19 cellular contexts compared by ENCODE assay signal in genomic region chr11:22707119-22707899, GRCh38.
"Had no signal": no experiment of that assay in that cellular context is flagged by ENCODE, and none has a peak within 500 bp of the region (broad histone marks: within the 10 kb centered on the region; RNA-seq: fewer than 3 reads in every experiment).

No MANE protein-coding gene starts in this region.

- H3K27ac Mint-ChIP-seq: activated naive CD4-positive, alpha-beta T cell treated with anti-CD3 and anti-CD28 coated beads for 36 hours; memory B cell; naive thymus-derived CD4-positive, alpha-beta T cell; stimulated activated naive B cell treated with anti-CD40 and anti-IgM and Interleukin-4, amounts not matched to agents 10 μg/mL and 1 μg/mL and 100 μg/mL, for 72 hours; WTC11 had no signal

- H3K9me3 Mint-ChIP-seq: activated naive CD4-positive, alpha-beta T cell treated with anti-CD3 and anti-CD28 coated beads for 36 hours; activated T-cell treated with anti-CD3 and anti-CD28 coated beads, Interleukin-2, amount 50 U/mL, for 4 hours had no signal

- H3K27ac ChIP-seq: gastrocnemius medialis, sigmoid colon, transverse colon, vagina had no signal

- DNase-seq: activated CD4-positive, alpha-beta T cell treated with anti-CD3 and anti-CD28 coated beads, Interleukin-2, amount 50 U/mL, for 4 hours; activated CD8-positive, alpha-beta memory T cell treated with anti-CD3 and anti-CD28 coated beads, Interleukin-2, amount 50 U/mL, for 48 hours; activated effector memory CD4-positive, alpha-beta T cell treated with Interleukin-2 at 50 U/mL for 16 hours; activated naive CD4-positive, alpha-beta T cell treated with anti-CD3 and anti-CD28 coated beads for 36 hours; activated T-cell treated with anti-CD3 and anti-CD28 coated beads, Interleukin-2, amount 50 U/mL, for 4 hours; amygdala; cerebellar nuclear complex; effector CD4-positive, alpha-beta T cell; gastrocnemius medialis; naive thymus-derived CD4-positive, alpha-beta T cell; sigmoid colon; stimulated activated CD4-positive, alpha-beta T cell treated with anti-CD3 and anti-CD28 coated beads, Interleukin-2, amount 100 ng/mL, for 48 hours; stimulated activated CD8-positive, alpha-beta memory T cell treated with anti-CD3 and anti-CD28 coated beads, Interleukin-4, amount 100 ng/mL, for 48 hours; stimulated activated naive B cell treated with anti-CD40 and anti-IgM and Interleukin-4, amounts not matched to agents 10 μg/mL and 1 μg/mL and 100 μg/mL, for 72 hours; T-helper 9 cell; transverse colon had no signal

- H3K4me1 Mint-ChIP-seq: memory B cell; stimulated activated naive B cell treated with anti-CD40 and anti-IgM and Interleukin-4, amounts not matched to agents 10 μg/mL and 1 μg/mL and 100 μg/mL, for 72 hours had no signal

- H3K36me3 Mint-ChIP-seq: memory B cell; stimulated activated naive B cell treated with anti-CD40 and anti-IgM and Interleukin-4, amounts not matched to agents 10 μg/mL and 1 μg/mL and 100 μg/mL, for 72 hours; WTC11 had no signal

- H3K4me3 Mint-ChIP-seq: activated naive CD4-positive, alpha-beta T cell treated with anti-CD3 and anti-CD28 coated beads for 36 hours; activated T-cell treated with anti-CD3 and anti-CD28 coated beads, Interleukin-2, amount 50 U/mL, for 4 hours; memory B cell; naive thymus-derived CD4-positive, alpha-beta T cell; stimulated activated naive B cell treated with anti-CD40 and anti-IgM and Interleukin-4, amounts not matched to agents 10 μg/mL and 1 μg/mL and 100 μg/mL, for 72 hours; WTC11 had no signal
